Comparison of ENCODE assay signal across 3 cellular contexts in genomic region chr9:88690628-88691027, GRCh38.
"Had no signal": no experiment of that assay in that cellular context is flagged by ENCODE, and none has a peak within 500 bp of the region (broad histone marks: within the 10 kb centered on the region; RNA-seq: fewer than 3 reads in every experiment).

No MANE protein-coding gene starts in this region.

- H3K4me3 ChIP-seq: GM12878 had no signal

- DNase-seq: GDM1, GF-D8 had no signal
